Comparison of ENCODE assay signal across 8 cellular contexts in genomic region chr2:88669371-88670214, GRCh38. TPM values are rescaled to one million over a fixed set of nuclear protein-coding genes. Genes with fewer than 3 reads are reported as not detected.
DNase-seq lines count a peak whose midpoint lies in the region; ATAC-seq and TF ChIP-seq lines count a peak whose summit lies in the region.

No MANE protein-coding gene starts in this region.

- H3K36me3 Mint-ChIP-seq in nephron (ENCODE audit: low read depth), result no peaks in the 10 kb centered on the region

- H3K79me2 ChIP-seq in SK-N-SH (ENCODE audit: insufficient read depth), result no peaks in the 10 kb centered on the region

- TF ChIP-seq CTCF in SK-N-SH (IDR thresholded peaks at IDR 0.05) (peak; percentile 72), epithelial cell of proximal tubule (conservative IDR thresholded peaks at IDR 0.05; ENCODE audit: low read depth, low read length) (peak; percentile 87), nephron (IDR thresholded peaks at IDR 0.05; ENCODE audit: unreplicated experiment in 3 of 3) (peak; percentile 56 to 65 (median 64)), sigmoid colon (IDR thresholded peaks at IDR 0.05) (peak in 2 of 4 experiments; percentile 10 to 39)

- no peak overlapping the region for H3K9ac ChIP-seq in SK-N-SH

- H3K4me2 ChIP-seq in SK-N-SH, result no peak overlapping the region

- CTCF ChIA-PET in SK-N-SH (lab: Yijun Ruan, JAX), result interaction anchor here (0.7 to 12.8 kb wide), 25 partner anchors 8 to 623 kb away, joined by 3 to 308 read pairs (median 4); no protein-coding TSS in a partner anchor

- ATAC-seq in GM19452 (IDR thresholded peaks at IDR 0.05; ENCODE audit: unreplicated experiment) (peak; percentile 72), HG03565 (IDR thresholded peaks at IDR 0.05; ENCODE audit: unreplicated experiment) (peak; percentile 69)

- WGBS in SK-N-SH (ENCODE audit: low lambda C conversion rate), result 66% methylated on average over 6 of the region's 6 CpGs
- WGBS in sigmoid colon, 2 donors, result 67 to 74% methylated on average over 6 of the region's 6 CpGs

- H3K36me3 ChIP-seq in SK-N-SH (replicated peaks in 1 of 2; ENCODE audit: control insufficient read depth in 1 of 2, insufficient read depth in 2 of 2, low read length in 1 of 2) (no peaks in the 10 kb centered on the region), sigmoid colon (no peaks in the 10 kb centered on the region)

- no peaks in the 10 kb centered on the region for H3K4me1 Mint-ChIP-seq in nephron

- no peak for TF ChIP-seq POLR2A in sigmoid colon (IDR thresholded peaks at IDR 0.05)

- H3K4me1 ChIP-seq in SK-N-SH (ENCODE audit: control insufficient read depth in 1 of 2, insufficient read depth in 2 of 2, low read depth in 1 of 2, low read length in 1 of 2) (no peaks in the 10 kb centered on the region), sigmoid colon (no peaks in the 10 kb centered on the region)

- no peak overlapping the region for H2AFZ ChIP-seq in SK-N-SH (ENCODE audit: low read depth)

- H3K27ac Mint-ChIP-seq in nephron, result no peak overlapping the region

- H3K27me3 ChIP-seq in SK-N-SH (ENCODE audit: insufficient read depth) (no peaks in the 10 kb centered on the region), sigmoid colon (no peaks in the 10 kb centered on the region)

- no peak overlapping the region for H3K27ac ChIP-seq in SK-N-SH (ENCODE audit: low read depth in 2 of 2, low read length in 1 of 2)
- no peak overlapping the region for H3K27ac ChIP-seq in sigmoid colon

- POLR2A ChIA-PET in SK-N-SH (lab: Yijun Ruan, JAX), result no interaction called here

- peak; percentile 34 for DNase-seq in SIG-M5 treated with dmso at 0.1 percent for 504 hours (lab: John Stamatoyannopoulos, UW; ENCODE audit: unreplicated experiment)
- DNase-seq in SIG-M5 (lab: John Stamatoyannopoulos, UW), result no peak
- DNase-seq in SK-N-SH, result peak; percentile 53
- DNase-seq in epithelial cell of proximal tubule (ENCODE audit: low read depth), result no peak
- DNase-seq in sigmoid colon, result no peak

- intact Hi-C loops in sigmoid colon (cut with DNase I), result no loop called here

- H3K9me3 ChIP-seq in SK-N-SH (no peaks in the 10 kb centered on the region), sigmoid colon (no peaks in the 10 kb centered on the region)

- no peak for TF ChIP-seq EP300 in SK-N-SH (IDR thresholded peaks at IDR 0.05; ENCODE audit: borderline replicate concordance in 1 of 2, low read depth in 1 of 2, low read length in 1 of 2)
- no peak for TF ChIP-seq EP300 in sigmoid colon (IDR thresholded peaks at IDR 0.05)

- no peak overlapping the region for H3K4me3 ChIP-seq in SK-N-SH (ENCODE audit: low read depth in 2 of 2, low read length in 1 of 2)
- H3K4me3 ChIP-seq in epithelial cell of proximal tubule (ENCODE audit: low read depth, low read length), result no peak overlapping the region
- H3K4me3 ChIP-seq in sigmoid colon, result no peak overlapping the region

- no peak overlapping the region for H3K4me3 Mint-ChIP-seq in nephron

- peak; percentile 81 for TF ChIP-seq RAD21 in SK-N-SH (IDR thresholded peaks at IDR 0.05; ENCODE audit: low read length)

- peaks cover 3% of the 10 kb centered on the region for H3K27me3 Mint-ChIP-seq in nephron (ENCODE audit: low read depth)

- H3K9me2 ChIP-seq in SK-N-SH, result no peaks in the 10 kb centered on the region

- no peaks in the 10 kb centered on the region for H3K9me3 Mint-ChIP-seq in nephron

- no peaks in the 10 kb centered on the region for H4K20me1 ChIP-seq in SK-N-SH (ENCODE audit: insufficient read depth)

- H3F3A ChIP-seq in SK-N-SH (replicated peaks; ENCODE audit: insufficient read depth), result no peaks in the 10 kb centered on the region

TF ChIP-seq in SK-N-SH, 30 proteins besides CTCF, POLR2A, EP300 and RAD21:
- TF ChIP-seq SMC3 (IDR thresholded peaks at IDR 0.05; ENCODE audit: low read depth, low read length), result peak; percentile 75
- TF ChIP-seq CHD2 (IDR thresholded peaks at IDR 0.05; ENCODE audit: low read length, partially characterized antibody), result no peak

RNA-seq across cellular contexts. Expression of gene RPIA, which starts 21.9 kb away (rescaled TPM):
- polyA plus RNA-seq in SK-N-SH (2012; rRNA removed) (16.0 and 17.4 TPM in 2 replicates), sigmoid colon (10 to 100 TPM; 21.0 to 38.3 (median 22.7) TPM)
- 19.5 and 20.8 TPM in 2 replicates for polyA plus RNA-seq in SK-N-SH (2012; cell fraction: cytosol; rRNA removed)
- 6.3 and 7.3 TPM in 2 replicates for polyA plus RNA-seq in SK-N-SH (2012; cell fraction: nucleus; rRNA removed)
- total RNA-seq in epithelial cell of proximal tubule (6.7 and 8.0 TPM in 2 replicates), sigmoid colon (1 to 10 TPM; 1.1 to 8.2 (median 5.1) TPM)

RNA-seq across cellular contexts. Expression of gene EIF2AK3, which starts 42.3 kb away (rescaled TPM):
- polyA plus RNA-seq in SK-N-SH (2012; rRNA removed) (2.2 and 4.8 TPM in 2 replicates), sigmoid colon (10 to 100 TPM in 1 of 3 donors, 1 to 10 TPM in 2; 3.0 to 13.6 (median 5.5) TPM)
- polyA plus RNA-seq in SK-N-SH (2012; cell fraction: cytosol; rRNA removed), result 4.2 and 4.8 TPM in 2 replicates
- polyA plus RNA-seq in SK-N-SH (2012; cell fraction: nucleus; rRNA removed), result 4.8 and 9.9 TPM in 2 replicates
- total RNA-seq in epithelial cell of proximal tubule (11.3 and 12.3 TPM in 2 replicates), sigmoid colon (10 to 100 TPM in 2 of 4 donors, 1 to 10 TPM in 2; 7.1 to 16.6 (median 10.4) TPM)

Comparison
In these comparisons a context has a peak if more than half of its experiments do, and no peak if none do; other contexts are left out.
1. DNase-seq: peak in SIG-M5 treated with dmso at 0.1 percent for 504 hours (single experiment) and SK-N-SH (single experiment); none in SIG-M5 (single experiment), epithelial cell of proximal tubule (single experiment) and sigmoid colon (single experiment).